8 cellular contexts compared by ENCODE assay signal in the genomic region with DNA sequence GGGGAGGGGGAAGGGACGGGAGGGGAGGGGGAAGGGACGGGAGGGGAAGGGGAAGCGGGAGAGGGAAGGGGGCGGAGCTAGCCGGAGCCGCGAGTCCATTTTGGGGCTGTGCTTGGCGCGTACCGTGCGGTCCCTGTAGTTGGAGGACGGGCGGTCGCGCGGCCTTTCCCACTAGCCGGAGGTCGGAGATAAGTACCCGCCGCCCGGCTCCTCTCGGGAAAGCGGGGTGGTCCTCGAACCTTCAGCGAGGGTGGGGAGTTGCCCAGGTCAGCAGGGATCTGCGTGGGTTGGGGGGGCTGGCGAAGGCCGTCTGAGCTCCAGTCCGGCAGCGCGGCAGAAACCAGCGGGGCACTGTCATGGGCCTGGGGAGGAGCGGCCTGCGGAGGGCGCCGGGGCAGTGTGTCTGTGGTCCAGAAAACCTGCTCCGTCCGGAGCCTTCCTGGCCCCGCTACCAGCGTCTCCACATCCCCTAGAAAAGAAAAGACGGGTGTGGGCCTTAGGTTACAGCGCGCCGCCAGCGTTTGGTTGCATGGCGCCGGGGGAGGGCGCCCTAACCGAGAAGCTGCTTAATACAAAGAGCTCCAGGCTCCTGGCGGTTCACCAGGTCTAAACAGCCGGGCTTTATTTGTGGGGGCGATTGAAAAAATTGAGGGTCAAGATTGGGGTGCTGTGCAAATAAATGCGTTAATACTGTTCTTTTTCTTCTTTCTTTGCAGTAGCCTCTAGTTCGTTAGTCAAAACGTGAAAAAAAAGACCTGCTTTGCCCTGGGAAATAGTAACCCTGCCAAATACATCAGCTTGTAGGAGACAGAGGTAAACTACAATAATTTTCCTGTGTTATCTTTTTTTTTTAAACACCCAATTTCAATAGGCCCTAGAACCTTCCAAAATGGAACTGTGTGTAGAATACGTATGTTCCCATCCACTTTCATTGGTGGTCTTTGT. TPM values are rescaled to one million over a fixed set of nuclear protein-coding genes. Genes with fewer than 3 reads are reported as not detected.
A peak's percentile ranks its signal among the peaks of the same experiment; 100 is the strongest.
DNase-seq lines count a peak whose midpoint lies in the region; ATAC-seq, FAIRE-seq and TF ChIP-seq lines count a peak whose summit lies in the region.

A gene with protein sequence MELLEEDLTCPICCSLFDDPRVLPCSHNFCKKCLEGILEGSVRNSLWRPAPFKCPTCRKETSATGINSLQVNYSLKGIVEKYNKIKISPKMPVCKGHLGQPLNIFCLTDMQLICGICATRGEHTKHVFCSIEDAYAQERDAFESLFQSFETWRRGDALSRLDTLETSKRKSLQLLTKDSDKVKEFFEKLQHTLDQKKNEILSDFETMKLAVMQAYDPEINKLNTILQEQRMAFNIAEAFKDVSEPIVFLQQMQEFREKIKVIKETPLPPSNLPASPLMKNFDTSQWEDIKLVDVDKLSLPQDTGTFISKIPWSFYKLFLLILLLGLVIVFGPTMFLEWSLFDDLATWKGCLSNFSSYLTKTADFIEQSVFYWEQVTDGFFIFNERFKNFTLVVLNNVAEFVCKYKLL (plus strand): TSS at position 92 of the 945 bp plus-strand sequence. CDS start 14,899 bp downstream, outside the sequence.

- WGBS in HepG2 (ENCODE audit: low lambda C conversion rate) = 3% methylated on average over 27 of the region's 56 CpGs

- H3K4me3 Mint-ChIP-seq in dendritic cell treated with granulocyte-macrophage colony-stimulating factor and Interleukin-4, amounts not matched to agents 40 ng/mL and 50 ng/mL, for 4 days = peak within 1 kb of the TSS; percentile 83

- H3K27ac Mint-ChIP-seq in dendritic cell treated with granulocyte-macrophage colony-stimulating factor and Interleukin-4, amounts not matched to agents 40 ng/mL and 50 ng/mL, for 4 days = peak within 1 kb of the TSS; percentile 97

- H3K27me3 ChIP-seq in BLaER1 = no peaks in the 10 kb centered on the region
- no peaks in the 10 kb centered on the region; a peak in 1 of 5 replicates for H3K27me3 ChIP-seq in HepG2 (ENCODE audit: control insufficient read depth in 1 of 2, insufficient read depth in 2 of 2, low read length in 2 of 2)

- TF ChIP-seq POLR2A in GM19193 (IDR thresholded peaks at IDR 0.05; ENCODE audit: extremely low read depth, insufficient read depth, insufficient read length) = peak; percentile 80
- peak; percentile 82 to 84 for TF ChIP-seq POLR2A in HepG2 (IDR thresholded peaks at IDR 0.05; ENCODE audit: insufficient read depth in 1 of 2, low read depth in 2 of 2, low read length in 2 of 2)

- intact Hi-C loops in dendritic cell treated with granulocyte-macrophage colony-stimulating factor and Interleukin-4, amounts not matched to agents 40 ng/mL and 50 ng/mL, for 4 days (cut with micrococcal nuclease) = loop anchor here (1.0 to 5.0 kb wide), 5 partner anchors 61 to 535 kb away; partner anchors contain the start of genes KPNA3 and SPRYD7
- intact Hi-C loops in HepG2 (cut with micrococcal nuclease; ENCODE audit: unreplicated experiment) = loop anchor here (1.0 to 10.0 kb wide), 2 partner anchors 85 to 248 kb away; no protein-coding TSS in a partner anchor

- H3K4me1 ChIP-seq in BLaER1 = peaks cover 71% of the 10 kb centered on the region
- peaks cover 30% of the 10 kb centered on the region for H3K4me1 ChIP-seq in HepG2 (ENCODE audit: insufficient read depth, low read length)

- H3K36me3 ChIP-seq in BLaER1 (peaks cover 40% of the 10 kb centered on the region), HepG2 (replicated peaks in 1 of 2; ENCODE audit: control insufficient read depth in 1 of 2, insufficient read depth in 2 of 2, low read length in 2 of 2) (peaks cover 0 to 2% of the 10 kb centered on the region in 2 experiments; a peak in 2 of 5 replicates)

- H3K9me3 ChIP-seq in BLaER1 (no peaks in the 10 kb centered on the region), HepG2 (ENCODE audit: low read length) (no peaks in the 10 kb centered on the region)

- H3K27me3 Mint-ChIP-seq in dendritic cell treated with granulocyte-macrophage colony-stimulating factor and Interleukin-4, amounts not matched to agents 40 ng/mL and 50 ng/mL, for 4 days = no peaks in the 10 kb centered on the region

- peak within 1 kb of the TSS; percentile 95 for H3K4me2 ChIP-seq in BLaER1
- H3K4me2 ChIP-seq in HepG2 (ENCODE audit: low read depth, low read length) = peak within 1 kb of the TSS; percentile 75

- H3K4me1 Mint-ChIP-seq in dendritic cell treated with granulocyte-macrophage colony-stimulating factor and Interleukin-4, amounts not matched to agents 40 ng/mL and 50 ng/mL, for 4 days (ENCODE audit: low read depth) = peaks cover 36% of the 10 kb centered on the region

- peak; percentile 70 for ATAC-seq in HG03439 (IDR thresholded peaks at IDR 0.05; ENCODE audit: unreplicated experiment)
- ATAC-seq in HepG2 = peak; percentile 91

- in situ Hi-C loops in HepG2 (cut with HindIII; ENCODE audit: extremely low pct_ligation_motif_present, low pct_unique_long_range_greater_than_20kb) = loop anchor here (25.0 kb wide), 2 partner anchors 540 to 1065 kb away; no protein-coding TSS in a partner anchor

- peaks cover 20% of the 10 kb centered on the region for H3K79me2 ChIP-seq in HepG2 (ENCODE audit: insufficient read depth, low read length)

- H3K9me3 Mint-ChIP-seq in dendritic cell treated with granulocyte-macrophage colony-stimulating factor and Interleukin-4, amounts not matched to agents 40 ng/mL and 50 ng/mL, for 4 days = no peaks in the 10 kb centered on the region

- peak; percentile 64 for FAIRE-seq in HepG2 (lab: Jason Lieb, UNC)

- TSS peak; percentile 62 for BruUV-seq in HepG2 (replicated peaks; lab: Mats Ljungman, UMichigan)

- H3K36me3 Mint-ChIP-seq in dendritic cell treated with granulocyte-macrophage colony-stimulating factor and Interleukin-4, amounts not matched to agents 40 ng/mL and 50 ng/mL, for 4 days (ENCODE audit: low read depth) = peaks cover 43% of the 10 kb centered on the region

- H3K4me3 ChIP-seq in BLaER1 (peak within 1 kb of the TSS; percentile 90), HepG2 (replicated peaks in 1 of 3; ENCODE audit: insufficient read depth in 1 of 3, low read depth in 2 of 3, low read length in 3 of 3) (peak within 1 kb of the TSS; percentile 88 to 98 (median 95))

- TF ChIP-seq CTCF in HepG2 (CRISPR knock-in tag; IDR thresholded peaks at IDR 0.05) = peak; percentile 85

- peak; percentile 87 to 96 for DNase-seq in NCI-H526 (lab: John Stamatoyannopoulos, UW)
- peak; percentile 72 to 76 for DNase-seq in activated CD4-positive, alpha-beta T cell treated with anti-CD3 and anti-CD28 coated beads, Interleukin-2, amount 50 U/mL, for 24 hours (ENCODE audit: low read depth in 1 of 2, low spot score in 1 of 2)
- peak; percentile 79 for DNase-seq in HepG2 (ENCODE audit: low spot score)
- peak; percentile 83 for DNase-seq in stimulated activated CD4-positive, alpha-beta T cell treated with anti-CD3 and anti-CD28 coated beads, Interleukin-4, amount 100 ng/mL, for 1 hour

- CTCF ChIA-PET in HepG2 (lab: Yijun Ruan, JAX; ENCODE audit: low intra/inter-chr PET ratio, low total read pairs) = no interaction called here

- peaks cover 45% of the 10 kb centered on the region for H4K20me1 ChIP-seq in BLaER1
- no peaks in the 10 kb centered on the region for H4K20me1 ChIP-seq in HepG2 (ENCODE audit: insufficient read depth, low read length)

- H3K27ac ChIP-seq in BLaER1 = peak within 1 kb of the TSS; percentile 99
- H3K27ac ChIP-seq in HepG2 (ENCODE audit: extremely low read length, insufficient read depth, low read length) = peak within 1 kb of the TSS; percentile 94

- TF ChIP-seq RAD21 in HepG2 (CRISPR knock-in tag; IDR thresholded peaks at IDR 0.05) = peak; percentile 68

- TF ChIP-seq EP300 in HepG2 (IDR thresholded peaks at IDR 0.05; ENCODE audit: low read depth in 2 of 2, low read length in 2 of 2) (no peak), HepG2 (CRISPR knock-in tag; IDR thresholded peaks at IDR 0.05; ENCODE audit: borderline replicate concordance) (no peak)

- H2AFZ ChIP-seq in HepG2 (ENCODE audit: low read length) = no peak within 1 kb of the TSS

- H3K9ac ChIP-seq in BLaER1 = peak within 1 kb of the TSS; percentile 100
- H3K9ac ChIP-seq in HepG2 (ENCODE audit: insufficient read depth, low read depth, low read length) = peak within 1 kb of the TSS; percentile 92

- POLR2A ChIA-PET in HepG2 (lab: Yijun Ruan, JAX) = interaction anchor here (0.5 to 2.3 kb wide), 23 partner anchors 11 to 553 kb away, joined by 3 to 39 read pairs (median 4); partner anchors contain the start of genes CAB39L, KCNRG, SETDB2 and SPRYD7

TF ChIP-seq in HepG2, 621 proteins besides CTCF, POLR2A, EP300 and RAD21 (continues in another document):
- TF ChIP-seq RBAK (CRISPR knock-in tag; IDR thresholded peaks at IDR 0.05) (no peak), ZNF12 (CRISPR knock-in tag; IDR thresholded peaks at IDR 0.05) (0 out of 2 replicates have a peak, but pooled peaks have one; percentile 53), ZNF709 (CRISPR knock-in tag; IDR thresholded peaks at IDR 0.05) (no peak), ZNF746 (CRISPR knock-in tag; IDR thresholded peaks at IDR 0.05) (peak; percentile 80), ZFP62 (CRISPR knock-in tag; IDR thresholded peaks at IDR 0.05) (no peak), ESRRA (CRISPR knock-in tag; IDR thresholded peaks at IDR 0.05; ENCODE audit: low read depth) (no peak), SP2 (CRISPR knock-in tag; IDR thresholded peaks at IDR 0.05) (no peak)

RNA-seq across cellular contexts. Expression of the gene that starts here (rescaled TPM):
- 18.8 and 22.0 TPM in 2 replicates for total RNA-seq in HepG2 (2016; rRNA removed; fragmentation: Illumina TruSeq; extraction: Trizol)
- total RNA-seq in HepG2 (2016; cell fraction: cytosol; rRNA removed; fragmentation: Illumina TruSeq; extraction: Trizol; ENCODE audit: low read depth) = 3.8 and 4.1 TPM in 2 replicates
- total RNA-seq in HepG2 (2016; cell fraction: insoluble cytoplasmic fraction; rRNA removed; fragmentation: Illumina TruSeq; extraction: Trizol) = 17.5 and 19.2 TPM in 2 replicates
- 9.3 and 10.2 TPM in 2 replicates for total RNA-seq in HepG2 (2016; cell fraction: membrane; rRNA removed; fragmentation: Illumina TruSeq; extraction: Trizol)
- 27.0 and 27.5 TPM in 2 replicates for total RNA-seq in HepG2 (2016; cell fraction: nucleus; rRNA removed; fragmentation: Illumina TruSeq; extraction: Trizol)
- 22.5 and 24.4 TPM in 2 replicates for polyA plus RNA-seq in HepG2 (2011; rRNA removed)
- polyA plus RNA-seq in HepG2 (2011; cell fraction: cytosol; rRNA removed) = 8.9 and 14.0 TPM in 2 replicates
- polyA plus RNA-seq in HepG2 (2011; cell fraction: nucleus; rRNA removed) = 21.8 and 30.3 TPM in 2 replicates
- polyA plus RNA-seq in HepG2 (2012) = 23.7 and 25.7 TPM in 2 replicates
- polyA plus RNA-seq in HepG2 (2016; cell fraction: cytosol; fragmentation: Illumina TruSeq; extraction: Trizol; ENCODE audit: low read depth) = 4.4 and 5.2 TPM in 2 replicates
- 14.1 and 15.8 TPM in 2 replicates for polyA plus RNA-seq in HepG2 (2016; cell fraction: insoluble cytoplasmic fraction; fragmentation: Illumina TruSeq; extraction: Trizol; ENCODE audit: low read depth)
- polyA plus RNA-seq in HepG2 (2016; cell fraction: membrane; fragmentation: Illumina TruSeq; extraction: Trizol; ENCODE audit: low read depth) = 9.0 and 9.8 TPM in 2 replicates
- polyA plus RNA-seq in HepG2 (2016; cell fraction: nucleus; fragmentation: Illumina TruSeq; extraction: Trizol; ENCODE audit: insufficient read depth, low read depth) = 60.4 and 60.6 TPM in 2 replicates
- 7.9 TPM in 2 replicates for polyA minus RNA-seq in HepG2 (2011; rRNA and poly(A)+ RNA removed; ENCODE audit: low replicate concordance)
- polyA minus RNA-seq in HepG2 (2011; cell fraction: cytosol; rRNA and poly(A)+ RNA removed) = 8.6 and 10.7 TPM in 2 replicates
- polyA minus RNA-seq in HepG2 (2011; cell fraction: nucleus; rRNA and poly(A)+ RNA removed) = 11.3 and 14.4 TPM in 2 replicates

Comparison
In these comparisons a context has a peak if more than half of its experiments do, and no peak if none do; other contexts are left out.
1. Peak in every context shown above with its lines: DNase-seq, ATAC-seq, H3K4me3 ChIP-seq and H3K27ac ChIP-seq.